27 cellular contexts compared by ENCODE assay signal in the genomic region with DNA sequence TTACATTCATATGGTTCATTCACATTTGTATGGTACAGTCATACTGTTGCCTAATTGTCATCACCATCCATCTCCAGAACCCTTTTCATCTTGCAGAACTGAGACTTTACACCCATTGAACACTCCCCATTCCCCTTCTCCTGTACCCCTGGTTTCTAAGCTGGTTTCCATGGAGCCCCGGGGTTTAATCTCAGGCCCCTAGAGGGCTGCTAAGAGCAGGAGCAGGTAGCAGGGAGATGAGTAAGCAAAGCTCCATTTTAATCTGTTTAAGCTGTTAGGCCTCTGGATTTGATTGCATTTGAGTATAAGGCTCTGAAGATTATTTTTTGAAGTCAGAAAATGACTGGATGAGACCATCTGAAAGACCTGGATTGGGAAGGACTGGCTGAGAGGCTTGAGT.
"Had no signal": no experiment of that assay in that cellular context is flagged by ENCODE, and none has a peak within 500 bp of the region (broad histone marks: within the 10 kb centered on the region; RNA-seq: fewer than 3 reads in every experiment).

No MANE protein-coding gene starts in this region.

- H3K4me3 Mint-ChIP-seq: activated CD8-positive, alpha-beta T cell treated with anti-CD3 and anti-CD28 coated beads for 36 hours; activated naive CD8-positive, alpha-beta T cell treated with anti-CD3 and anti-CD28 coated beads, Interleukin-2, amount 50 U/mL, for 24 hours had no signal

- H3K4me1 Mint-ChIP-seq: activated naive CD8-positive, alpha-beta T cell treated with anti-CD3 and anti-CD28 coated beads, Interleukin-2, amount 50 U/mL, for 24 hours had no signal

- H3K9ac ChIP-seq: SK-N-SH had no signal

- DNase-seq: activated CD4-positive, alpha-beta T cell treated with anti-CD3 and anti-CD28 coated beads for 4 hours; activated CD8-positive, alpha-beta memory T cell treated with anti-CD3 and anti-CD28 coated beads, Interleukin-2, amount 50 U/mL, for 4 hours; activated CD8-positive, alpha-beta T cell treated with anti-CD3 and anti-CD28 coated beads for 36 hours; activated naive CD4-positive, alpha-beta T cell treated with Interleukin-2 at 50 U/mL for 16 hours; activated naive CD8-positive, alpha-beta T cell treated with anti-CD3 and anti-CD28 coated beads, Interleukin-2, amount 50 U/mL, for 24 hours; amniotic stem cell; body of pancreas; central memory CD4-positive, alpha-beta T cell; Kasumi-1; NCI-H1105 treated with DMSO at 0.1 percent for 48 hours; NCI-H1436 treated with DMSO at 0.1 percent for 48 hours; NCI-H187; NCI-H2081; NCI-H446; NCI-H526; NCI-H774; NK-92 treated with Interleukin-12 subunit alpha and Interleukin-12 subunit beta, amount 100 ng/mL, for 24 hours; OCI-M1; Right ventricle myocardium superior; SJCRH30; SK-N-SH; T-helper 1 cell had no signal

- H3K4me1 ChIP-seq: ascending aorta, body of pancreas, SJCRH30 had no signal

- ATAC-seq: activated CD4-positive, CD25-positive, alpha-beta regulatory T cell treated with anti-CD3 and anti-CD28 coated beads, Interleukin-2, amount 50 U/mL, for 24 hours; activated CD8-positive, alpha-beta T cell treated with anti-CD3 and anti-CD28 coated beads for 36 hours; activated naive CD4-positive, alpha-beta T cell treated with anti-CD3 and anti-CD28 coated beads, Interleukin-2, amount 50 U/mL, for 72 hours; activated naive CD8-positive, alpha-beta T cell treated with anti-CD3 and anti-CD28 coated beads, Interleukin-2, amount 50 U/mL, for 24 hours; body of pancreas; Panc1 had no signal

- H3K4me3 ChIP-seq: ascending aorta, body of pancreas, SJCRH30 had no signal

- H3K27ac ChIP-seq: ascending aorta, body of pancreas, RWPE1, SJCRH30 had no signal

- H3K27ac Mint-ChIP-seq: activated CD8-positive, alpha-beta T cell treated with anti-CD3 and anti-CD28 coated beads for 36 hours; activated naive CD4-positive, alpha-beta T cell treated with anti-CD3 and anti-CD28 coated beads, Interleukin-2, amount 50 U/mL, for 72 hours; activated naive CD8-positive, alpha-beta T cell treated with anti-CD3 and anti-CD28 coated beads, Interleukin-2, amount 50 U/mL, for 24 hours had no signal

- H3K27me3 ChIP-seq: ascending aorta, body of pancreas had no signal

- H3K36me3 ChIP-seq: ascending aorta, SJCRH30 had no signal

- H3K9me3 ChIP-seq: ascending aorta, body of pancreas, SJCRH30 had no signal
